In genomic region chr12:109093022-109093918, GRCh38 we compare ENCODE assay signal across 8 cellular contexts. TPM values are rescaled to one million over a fixed set of nuclear protein-coding genes. Genes with fewer than 3 reads are reported as not detected.
DNase-seq lines count a peak whose midpoint lies in the region; ATAC-seq and TF ChIP-seq lines count a peak whose summit lies in the region.

Gene ALKBH2, minus strand, starts transcription at chr12:109093472. Its CDS starts 686 bp downstream, at chr12:109092786.

- no peaks in the 10 kb centered on the region for H3K27me3 ChIP-seq in right atrium auricular region
- no peaks in the 10 kb centered on the region for H3K27me3 ChIP-seq in vagina

- intact Hi-C loops in vagina (cut with DNase I) = loop anchor here (10.0 kb wide), 1 partner anchor 238 kb away; the partner anchor contains the start of gene SSH1

- H3K4me1 Mint-ChIP-seq in T-helper 17 cell = peaks cover 27% of the 10 kb centered on the region

- ATAC-seq in HG02885 (IDR thresholded peaks at IDR 0.05; ENCODE audit: poor library complexity, unreplicated experiment) (peak; percentile 70), T-helper 17 cell (peak; percentile 81)

- no peaks in the 10 kb centered on the region for H3K9me3 ChIP-seq in T-helper 17 cell (ENCODE audit: control insufficient read depth, low read length, poor library complexity, severe bottlenecking)
- no peaks in the 10 kb centered on the region for H3K9me3 ChIP-seq in right atrium auricular region
- H3K9me3 ChIP-seq in vagina = no peaks in the 10 kb centered on the region

- H3K27ac ChIP-seq in angular gyrus (ENCODE audit: low read depth, low read length) (peak within 1 kb of the TSS; percentile 75), right atrium auricular region (peak within 1 kb of the TSS; percentile 49 to 75), vagina (peak within 1 kb of the TSS; percentile 69)

- no peaks in the 10 kb centered on the region for H3K27me3 Mint-ChIP-seq in T-helper 17 cell

- TF ChIP-seq CTCF in GM13976 (IDR thresholded peaks at IDR 0.05; ENCODE audit: borderline replicate concordance, control extremely low read depth, extremely low read depth, insufficient read depth, missing control alignments) = peak; percentile 98
- peak; percentile 93 to 99 for TF ChIP-seq CTCF in right atrium auricular region (IDR thresholded peaks at IDR 0.05)
- peak; percentile 84 to 98 (median 98) for TF ChIP-seq CTCF in vagina (IDR thresholded peaks at IDR 0.05)

- peak within 1 kb of the TSS; percentile 47 to 50 for H3K4me3 ChIP-seq in right atrium auricular region
- peak within 1 kb of the TSS; percentile 58 to 60 for H3K4me3 ChIP-seq in vagina

- no peaks in the 10 kb centered on the region for H3K36me3 Mint-ChIP-seq in T-helper 17 cell (ENCODE audit: low read depth)

- no peak for TF ChIP-seq POLR2A in vagina (IDR thresholded peaks at IDR 0.05)

- H3K4me1 ChIP-seq in right atrium auricular region (peaks cover 0 to 24% of the 10 kb centered on the region in 2 donors), vagina (peaks cover 35% of the 10 kb centered on the region)

- H3K27ac Mint-ChIP-seq in T-helper 17 cell = peak within 1 kb of the TSS; percentile 92

- DNase-seq in GM13976 (ENCODE audit: low spot score) (peak; percentile 93), NCI-H1694 treated with DMSO at 0.1 percent for 48 hours (lab: John Stamatoyannopoulos, UW) (peak; percentile 87), T-helper 17 cell (peak; percentile 92), right atrium auricular region (ENCODE audit: low spot score) (peak; percentile 94), putamen (ENCODE audit: low spot score) (peak; percentile 91), vagina (ENCODE audit: extremely low spot score in 2 of 2) (peak in 1 of 2 donors; percentile 93)

- peak within 1 kb of the TSS; percentile 87 for H3K4me3 Mint-ChIP-seq in T-helper 17 cell

- peaks cover 10% of the 10 kb centered on the region for H3K36me3 ChIP-seq in right atrium auricular region
- H3K36me3 ChIP-seq in vagina = peaks cover 0 to 26% of the 10 kb centered on the region in 2 donors

- in situ Hi-C loops in GM13976 (cut with MboI; ENCODE audit: low sequenced_read_pairs, unreplicated experiment) = loop anchor here (25.0 kb wide), 3 partner anchors 206 to 531 kb away; partner anchors contain the start of genes DAO, ISCU and SART3

RNA-seq across cellular contexts. Expression of gene ALKBH2, which starts in this region (rescaled TPM):
- total RNA-seq in T-helper 17 cell = 1 to 10 TPM; 6.5 to 9.4 TPM
- 1 to 10 TPM; 3.9 to 8.5 TPM for total RNA-seq in right atrium auricular region
- 14.5 TPM for total RNA-seq in vagina
